ENCODE assay signal across 1 cellular context in the genomic region with DNA sequence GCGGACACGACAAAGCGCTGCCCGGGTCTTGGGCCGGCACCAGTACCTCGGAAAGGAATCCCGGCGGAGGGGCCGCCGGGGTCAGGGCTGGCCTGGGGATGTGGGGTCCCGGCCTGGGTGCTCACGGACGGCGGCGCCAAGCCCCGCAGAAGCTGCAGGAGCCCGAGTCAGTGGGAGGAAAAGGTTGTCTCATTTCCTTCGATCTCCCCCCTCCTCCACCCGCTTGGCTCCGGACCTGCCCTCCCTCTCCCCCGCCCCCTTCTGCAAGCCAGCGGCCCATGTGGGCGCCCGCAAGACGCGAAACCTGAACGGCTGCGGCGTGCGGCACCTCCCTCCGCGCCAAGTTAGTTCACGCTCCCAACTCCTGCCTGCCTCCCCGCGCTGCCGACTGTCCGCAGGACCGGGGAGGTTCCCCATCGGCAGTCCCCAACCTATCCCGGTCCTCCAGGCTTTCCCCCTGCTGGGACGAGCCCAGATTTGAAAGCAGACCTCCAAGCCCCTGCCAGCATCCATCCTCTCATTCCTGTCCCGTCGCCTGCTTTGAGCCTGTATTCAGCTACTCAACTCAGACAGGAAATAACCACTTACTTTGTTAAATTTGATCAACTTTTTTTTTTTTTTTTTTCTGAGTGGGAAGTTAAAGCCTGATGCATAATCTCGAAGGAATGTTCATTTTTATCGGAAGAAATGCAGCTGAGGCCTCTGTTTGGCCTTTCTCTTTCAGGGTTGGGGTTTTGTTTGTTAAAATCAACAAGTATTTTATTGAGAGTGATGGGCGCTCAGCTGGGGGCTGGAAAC.
TF ChIP-seq lines count a peak whose summit lies in the region.

A gene with protein sequence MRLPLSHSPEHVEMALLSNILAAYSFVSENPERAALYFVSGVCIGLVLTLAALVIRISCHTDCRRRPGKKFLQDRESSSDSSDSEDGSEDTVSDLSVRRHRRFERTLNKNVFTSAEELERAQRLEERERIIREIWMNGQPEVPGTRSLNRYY (minus strand): TSS at position 172 of the 798 bp plus-strand sequence. CDS start 42,799 bp downstream, outside the sequence.

TF ChIP-seq in HepG2, 621 proteins besides CTCF, POLR2A, EP300 and RAD21 (continued from another document and continues in another):
- TF ChIP-seq ZNF800 (CRISPR knock-in tag; IDR thresholded peaks at IDR 0.05): no peak
- TF ChIP-seq ZNF160 (CRISPR knock-in tag; IDR thresholded peaks at IDR 0.05): no peak
- TF ChIP-seq ZFP36L2 (CRISPR knock-in tag; IDR thresholded peaks at IDR 0.05): 0 out of 2 replicates have a peak, but pooled peaks have one; percentile 15
- TF ChIP-seq PHF8 (CRISPR knock-in tag; IDR thresholded peaks at IDR 0.05): peak; percentile 62
- peak; percentile 22; the same call in 1 of the 2 replicates for TF ChIP-seq ZSCAN12 (CRISPR knock-in tag; IDR thresholded peaks at IDR 0.05)
- TF ChIP-seq, protein P1, sequence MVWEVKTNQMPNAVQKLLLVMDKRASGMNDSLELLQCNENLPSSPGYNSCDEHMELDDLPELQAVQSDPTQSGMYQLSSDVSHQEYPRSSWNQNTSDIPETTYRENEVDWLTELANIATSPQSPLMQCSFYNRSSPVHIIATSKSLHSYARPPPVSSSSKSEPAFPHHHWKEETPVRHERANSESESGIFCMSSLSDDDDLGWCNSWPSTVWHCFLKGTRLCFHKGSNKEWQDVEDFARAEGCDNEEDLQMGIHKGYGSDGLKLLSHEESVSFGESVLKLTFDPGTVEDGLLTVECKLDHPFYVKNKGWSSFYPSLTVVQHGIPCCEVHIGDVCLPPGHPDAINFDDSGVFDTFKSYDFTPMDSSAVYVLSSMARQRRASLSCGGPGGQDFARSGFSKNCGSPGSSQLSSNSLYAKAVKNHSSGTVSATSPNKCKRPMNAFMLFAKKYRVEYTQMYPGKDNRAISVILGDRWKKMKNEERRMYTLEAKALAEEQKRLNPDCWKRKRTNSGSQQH (CRISPR knock-in tag; IDR thresholded peaks at IDR 0.05; ENCODE audit: low read depth): no peak; the same call in 1 of the 2 replicates
- peak; percentile 88 for TF ChIP-seq ZNF317 (CRISPR knock-in tag; IDR thresholded peaks at IDR 0.05)
- 0 out of 2 replicates have a peak, but pooled peaks have one; percentile 47 for TF ChIP-seq HDAC1 (CRISPR knock-in tag; IDR thresholded peaks at IDR 0.05)
- TF ChIP-seq ZNF839 (CRISPR knock-in tag; IDR thresholded peaks at IDR 0.05; ENCODE audit: borderline replicate concordance): peak; percentile 92; the same call in 1 of the 2 replicates
- no peak for TF ChIP-seq ZNF34 (CRISPR knock-in tag; IDR thresholded peaks at IDR 0.05; ENCODE audit: borderline replicate concordance)
- TF ChIP-seq FOXC1 (CRISPR knock-in tag; IDR thresholded peaks at IDR 0.05; ENCODE audit: borderline replicate concordance): no peak
- TF ChIP-seq FOSL2 (CRISPR knock-in tag; IDR thresholded peaks at IDR 0.05): peak; percentile 49
- TF ChIP-seq, protein P2, sequence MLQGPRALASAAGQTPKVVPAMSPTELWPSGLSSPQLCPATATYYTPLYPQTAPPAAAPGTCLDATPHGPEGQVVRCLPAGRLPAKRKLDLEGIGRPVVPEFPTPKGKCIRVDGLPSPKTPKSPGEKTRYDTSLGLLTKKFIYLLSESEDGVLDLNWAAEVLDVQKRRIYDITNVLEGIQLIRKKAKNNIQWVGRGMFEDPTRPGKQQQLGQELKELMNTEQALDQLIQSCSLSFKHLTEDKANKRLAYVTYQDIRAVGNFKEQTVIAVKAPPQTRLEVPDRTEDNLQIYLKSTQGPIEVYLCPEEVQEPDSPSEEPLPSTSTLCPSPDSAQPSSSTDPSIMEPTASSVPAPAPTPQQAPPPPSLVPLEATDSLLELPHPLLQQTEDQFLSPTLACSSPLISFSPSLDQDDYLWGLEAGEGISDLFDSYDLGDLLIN (CRISPR knock-in tag; IDR thresholded peaks at IDR 0.05; ENCODE audit: borderline replicate concordance): peak; percentile 74; the same call in 1 of the 2 replicates
- TF ChIP-seq, protein P3, sequence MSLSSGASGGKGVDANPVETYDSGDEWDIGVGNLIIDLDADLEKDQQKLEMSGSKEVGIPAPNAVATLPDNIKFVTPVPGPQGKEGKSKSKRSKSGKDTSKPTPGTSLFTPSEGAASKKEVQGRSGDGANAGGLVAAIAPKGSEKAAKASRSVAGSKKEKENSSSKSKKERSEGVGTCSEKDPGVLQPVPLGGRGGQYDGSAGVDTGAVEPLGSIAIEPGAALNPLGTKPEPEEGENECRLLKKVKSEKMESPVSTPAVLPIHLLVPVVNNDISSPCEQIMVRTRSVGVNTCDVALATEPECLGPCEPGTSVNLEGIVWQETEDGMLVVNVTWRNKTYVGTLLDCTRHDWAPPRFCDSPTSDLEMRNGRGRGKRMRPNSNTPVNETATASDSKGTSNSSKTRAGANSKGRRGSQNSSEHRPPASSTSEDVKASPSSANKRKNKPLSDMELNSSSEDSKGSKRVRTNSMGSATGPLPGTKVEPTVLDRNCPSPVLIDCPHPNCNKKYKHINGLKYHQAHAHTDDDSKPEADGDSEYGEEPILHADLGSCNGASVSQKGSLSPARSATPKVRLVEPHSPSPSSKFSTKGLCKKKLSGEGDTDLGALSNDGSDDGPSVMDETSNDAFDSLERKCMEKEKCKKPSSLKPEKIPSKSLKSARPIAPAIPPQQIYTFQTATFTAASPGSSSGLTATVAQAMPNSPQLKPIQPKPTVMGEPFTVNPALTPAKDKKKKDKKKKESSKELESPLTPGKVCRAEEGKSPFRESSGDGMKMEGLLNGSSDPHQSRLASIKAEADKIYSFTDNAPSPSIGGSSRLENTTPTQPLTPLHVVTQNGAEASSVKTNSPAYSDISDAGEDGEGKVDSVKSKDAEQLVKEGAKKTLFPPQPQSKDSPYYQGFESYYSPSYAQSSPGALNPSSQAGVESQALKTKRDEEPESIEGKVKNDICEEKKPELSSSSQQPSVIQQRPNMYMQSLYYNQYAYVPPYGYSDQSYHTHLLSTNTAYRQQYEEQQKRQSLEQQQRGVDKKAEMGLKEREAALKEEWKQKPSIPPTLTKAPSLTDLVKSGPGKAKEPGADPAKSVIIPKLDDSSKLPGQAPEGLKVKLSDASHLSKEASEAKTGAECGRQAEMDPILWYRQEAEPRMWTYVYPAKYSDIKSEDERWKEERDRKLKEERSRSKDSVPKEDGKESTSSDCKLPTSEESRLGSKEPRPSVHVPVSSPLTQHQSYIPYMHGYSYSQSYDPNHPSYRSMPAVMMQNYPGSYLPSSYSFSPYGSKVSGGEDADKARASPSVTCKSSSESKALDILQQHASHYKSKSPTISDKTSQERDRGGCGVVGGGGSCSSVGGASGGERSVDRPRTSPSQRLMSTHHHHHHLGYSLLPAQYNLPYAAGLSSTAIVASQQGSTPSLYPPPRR (CRISPR knock-in tag; IDR thresholded peaks at IDR 0.05; ENCODE audit: borderline replicate concordance): peak; percentile 87
- no peak for TF ChIP-seq GPN1 (CRISPR knock-in tag; IDR thresholded peaks at IDR 0.05; ENCODE audit: borderline replicate concordance)
- TF ChIP-seq SOX6 (IDR thresholded peaks at IDR 0.05): no peak
- peak; percentile 53 for TF ChIP-seq SOX6 (CRISPR knock-in tag; IDR thresholded peaks at IDR 0.05)
- no peak for TF ChIP-seq SIN3B (IDR thresholded peaks at IDR 0.05; ENCODE audit: low read length)
- peak; percentile 71; the same call in 1 of the 2 replicates for TF ChIP-seq ZNF772 (CRISPR knock-in tag; IDR thresholded peaks at IDR 0.05)
- no peak for TF ChIP-seq KLF11 (CRISPR knock-in tag; IDR thresholded peaks at IDR 0.05)
- TF ChIP-seq ZFP36L1 (CRISPR knock-in tag; IDR thresholded peaks at IDR 0.05): no peak
- no peak; the same call in 1 of the 2 replicates for TF ChIP-seq ATF3 (CRISPR knock-in tag; IDR thresholded peaks at IDR 0.05)
- TF ChIP-seq TOPORS (CRISPR knock-in tag; IDR thresholded peaks at IDR 0.05): no peak
- TF ChIP-seq CCAR2 (optimal IDR thresholded peaks at IDR 0.05; ENCODE audit: low read depth, low read length): no peak
- no peak for TF ChIP-seq STAT5B (CRISPR knock-in tag; IDR thresholded peaks at IDR 0.05)
- peak; percentile 87 for TF ChIP-seq ZNF546 (CRISPR knock-in tag; conservative IDR thresholded peaks at IDR 0.05)
- TF ChIP-seq ZNF33B (CRISPR knock-in tag; IDR thresholded peaks at IDR 0.05): no peak
- TF ChIP-seq DDIT3 (CRISPR knock-in tag; IDR thresholded peaks at IDR 0.05): no peak
- TF ChIP-seq ZNF776 (CRISPR knock-in tag; IDR thresholded peaks at IDR 0.05): peak; percentile 84
- TF ChIP-seq ZNF207 (IDR thresholded peaks at IDR 0.05; ENCODE audit: borderline replicate concordance): no peak
- no peak for TF ChIP-seq ZNF282 (IDR thresholded peaks at IDR 0.05; ENCODE audit: partially characterized antibody)
- peak; percentile 17 for TF ChIP-seq ETV5 (CRISPR knock-in tag; IDR thresholded peaks at IDR 0.05; ENCODE audit: borderline replicate concordance)
- TF ChIP-seq, protein P4, sequence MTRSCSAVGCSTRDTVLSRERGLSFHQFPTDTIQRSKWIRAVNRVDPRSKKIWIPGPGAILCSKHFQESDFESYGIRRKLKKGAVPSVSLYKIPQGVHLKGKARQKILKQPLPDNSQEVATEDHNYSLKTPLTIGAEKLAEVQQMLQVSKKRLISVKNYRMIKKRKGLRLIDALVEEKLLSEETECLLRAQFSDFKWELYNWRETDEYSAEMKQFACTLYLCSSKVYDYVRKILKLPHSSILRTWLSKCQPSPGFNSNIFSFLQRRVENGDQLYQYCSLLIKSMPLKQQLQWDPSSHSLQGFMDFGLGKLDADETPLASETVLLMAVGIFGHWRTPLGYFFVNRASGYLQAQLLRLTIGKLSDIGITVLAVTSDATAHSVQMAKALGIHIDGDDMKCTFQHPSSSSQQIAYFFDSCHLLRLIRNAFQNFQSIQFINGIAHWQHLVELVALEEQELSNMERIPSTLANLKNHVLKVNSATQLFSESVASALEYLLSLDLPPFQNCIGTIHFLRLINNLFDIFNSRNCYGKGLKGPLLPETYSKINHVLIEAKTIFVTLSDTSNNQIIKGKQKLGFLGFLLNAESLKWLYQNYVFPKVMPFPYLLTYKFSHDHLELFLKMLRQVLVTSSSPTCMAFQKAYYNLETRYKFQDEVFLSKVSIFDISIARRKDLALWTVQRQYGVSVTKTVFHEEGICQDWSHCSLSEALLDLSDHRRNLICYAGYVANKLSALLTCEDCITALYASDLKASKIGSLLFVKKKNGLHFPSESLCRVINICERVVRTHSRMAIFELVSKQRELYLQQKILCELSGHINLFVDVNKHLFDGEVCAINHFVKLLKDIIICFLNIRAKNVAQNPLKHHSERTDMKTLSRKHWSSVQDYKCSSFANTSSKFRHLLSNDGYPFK (CRISPR knock-in tag; IDR thresholded peaks at IDR 0.05; ENCODE audit: borderline replicate concordance): peak; percentile 37; the same call in 1 of the 2 replicates
- TF ChIP-seq NR0B2 (CRISPR knock-in tag; IDR thresholded peaks at IDR 0.05): 0 out of 2 replicates have a peak, but pooled peaks have one; percentile 61
- 0 out of 2 replicates have a peak, but pooled peaks have one; percentile 23 for TF ChIP-seq HNF4A (CRISPR knock-in tag; IDR thresholded peaks at IDR 0.05)
- no peak for TF ChIP-seq ZNF10 (CRISPR knock-in tag; IDR thresholded peaks at IDR 0.05; ENCODE audit: borderline replicate concordance, low read depth)
- 0 out of 2 replicates have a peak, but pooled peaks have one; percentile 25 for TF ChIP-seq NAIF1 (CRISPR knock-in tag; IDR thresholded peaks at IDR 0.05; ENCODE audit: borderline replicate concordance)
- peak; percentile 75 for TF ChIP-seq ELF4 (CRISPR knock-in tag; IDR thresholded peaks at IDR 0.05; ENCODE audit: borderline replicate concordance)
- TF ChIP-seq ZNF343 (CRISPR knock-in tag; IDR thresholded peaks at IDR 0.05): no peak; the same call in 1 of the 2 replicates
- no peak for TF ChIP-seq SRSF9 (IDR thresholded peaks at IDR 0.05; ENCODE audit: borderline replicate concordance, insufficient read depth, low read depth, low read length, poor library complexity, severe bottlenecking)
- no peak for TF ChIP-seq HCFC1 (IDR thresholded peaks at IDR 0.05; ENCODE audit: low read depth, low read length)
- 0 out of 2 replicates have a peak, but pooled peaks have one; percentile 34 for TF ChIP-seq MAFG (CRISPR knock-in tag; IDR thresholded peaks at IDR 0.05)
- peak; percentile 86 for TF ChIP-seq ZSCAN9 (CRISPR knock-in tag; IDR thresholded peaks at IDR 0.05; ENCODE audit: borderline replicate concordance)
- TF ChIP-seq ISL2 (CRISPR knock-in tag; IDR thresholded peaks at IDR 0.05): peak; percentile 49; the same call in 1 of the 2 replicates
- TF ChIP-seq PAWR (CRISPR knock-in tag; IDR thresholded peaks at IDR 0.05; ENCODE audit: borderline replicate concordance): peak; percentile 75; the same call in 1 of the 2 replicates
- peak; percentile 16; the same call in 1 of the 2 replicates for TF ChIP-seq CREM (IDR thresholded peaks at IDR 0.05)
- no peak for TF ChIP-seq CREM (CRISPR knock-in tag; IDR thresholded peaks at IDR 0.05)
- no peak for TF ChIP-seq ZNF230 (CRISPR knock-in tag; IDR thresholded peaks at IDR 0.05)
- TF ChIP-seq, protein P5, sequence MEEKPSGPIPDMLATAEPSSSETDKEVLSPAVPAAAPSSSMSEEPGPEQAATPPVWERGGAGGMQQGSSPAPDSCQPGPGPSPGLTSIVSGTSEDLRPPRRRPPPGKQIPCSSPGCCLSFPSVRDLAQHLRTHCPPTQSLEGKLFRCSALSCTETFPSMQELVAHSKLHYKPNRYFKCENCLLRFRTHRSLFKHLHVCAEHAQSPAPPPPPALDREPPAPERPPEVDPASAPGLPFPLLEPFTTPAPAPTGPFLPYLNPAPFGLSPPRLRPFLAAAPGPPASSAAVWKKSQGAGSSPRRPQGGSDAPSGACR (CRISPR knock-in tag; IDR thresholded peaks at IDR 0.05): no peak
